Comparison of ENCODE assay signal across 1 cellular context in the genomic region with DNA sequence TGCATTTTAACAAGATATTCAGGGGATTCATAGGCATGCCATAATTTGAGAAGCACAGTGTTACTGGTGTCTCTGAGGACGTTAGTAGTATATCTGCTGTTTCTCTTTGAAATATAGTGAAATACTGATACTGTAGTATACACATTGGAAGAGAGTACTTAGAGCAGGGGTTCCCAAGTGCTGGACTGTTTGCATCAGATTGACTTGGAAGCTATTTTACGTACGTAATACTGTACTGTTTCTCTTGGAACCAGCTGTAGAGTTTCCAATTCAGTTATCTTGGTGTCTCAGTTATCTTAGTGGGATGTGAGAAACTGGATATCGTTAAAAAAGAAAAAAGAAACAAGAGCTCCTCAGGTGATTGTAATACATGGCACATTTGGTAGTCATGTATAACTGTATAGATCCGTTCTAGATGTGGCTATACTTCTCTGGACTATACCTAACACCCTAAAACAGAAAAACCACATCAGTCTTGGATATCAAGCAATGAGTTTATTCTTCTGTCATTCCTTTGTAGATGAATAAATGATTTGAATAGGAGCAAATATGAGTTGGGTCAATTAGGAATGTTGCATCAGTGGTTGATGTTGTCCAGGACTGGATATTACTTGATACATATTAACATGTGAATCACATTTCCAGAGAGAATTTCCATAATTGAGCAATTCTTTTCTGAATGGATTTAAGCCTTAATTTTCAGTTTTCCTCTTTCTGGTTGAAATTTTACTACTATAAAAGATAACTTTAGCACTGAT.
TF ChIP-seq lines count a peak whose summit lies in the region.

No MANE protein-coding gene starts in this region.

TF ChIP-seq in GM12891, 5 proteins besides CTCF, POLR2A, EP300 and RAD21 (continued from another document):
- TF ChIP-seq TAF1 (IDR thresholded peaks at IDR 0.05; ENCODE audit: low read depth, low read length): no peak
